ENCODE assay signal across 1 cellular context in the genomic region with DNA sequence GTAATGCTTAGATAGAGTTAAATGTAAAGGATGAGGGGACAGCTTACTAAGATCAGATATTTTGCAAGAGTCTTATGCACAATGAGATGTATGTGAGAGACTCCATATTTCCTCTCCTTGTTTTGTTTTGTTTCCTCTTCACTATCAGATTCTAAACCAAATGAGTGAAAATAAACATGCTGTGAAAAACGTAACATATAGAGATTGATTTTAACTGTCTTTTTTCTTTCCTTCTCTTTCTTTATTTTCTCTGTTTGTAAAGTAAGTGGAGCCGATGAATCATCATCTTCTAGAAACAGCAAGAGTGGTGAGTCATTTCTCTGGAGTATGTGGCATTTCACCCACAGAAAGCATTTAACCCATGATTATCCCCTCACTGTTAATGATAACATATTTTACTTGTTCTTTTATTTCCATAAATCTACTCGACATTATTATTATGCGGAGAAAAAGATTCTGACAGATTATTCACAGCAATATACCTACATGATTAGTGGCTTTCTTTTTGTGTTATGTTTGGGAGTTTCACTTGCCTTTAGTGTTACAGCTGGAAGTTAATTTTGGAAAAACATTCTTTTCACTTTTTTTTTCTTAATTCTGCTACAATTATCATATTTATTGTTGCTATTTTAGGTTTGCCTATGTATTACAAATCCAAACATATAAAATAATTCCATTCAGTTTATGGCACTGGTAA.
TF ChIP-seq lines count a peak whose summit lies in the region.

No MANE protein-coding gene starts in this region.

TF ChIP-seq in HEK293, 187 proteins besides CTCF, POLR2A, EP300 and RAD21 (continued from another document):
- TF ChIP-seq, protein P1, sequence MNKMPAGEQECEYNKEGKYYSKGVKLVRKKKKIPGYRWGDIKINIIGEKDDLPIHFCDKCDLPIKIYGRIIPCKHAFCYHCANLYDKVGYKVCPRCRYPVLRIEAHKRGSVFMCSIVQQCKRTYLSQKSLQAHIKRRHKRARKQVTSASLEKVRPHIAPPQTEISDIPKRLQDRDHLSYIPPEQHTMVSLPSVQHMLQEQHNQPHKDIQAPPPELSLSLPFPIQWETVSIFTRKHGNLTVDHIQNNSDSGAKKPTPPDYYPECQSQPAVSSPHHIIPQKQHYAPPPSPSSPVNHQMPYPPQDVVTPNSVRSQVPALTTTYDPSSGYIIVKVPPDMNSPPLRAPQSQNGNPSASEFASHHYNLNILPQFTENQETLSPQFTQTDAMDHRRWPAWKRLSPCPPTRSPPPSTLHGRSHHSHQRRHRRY (tag by site-specific recombination; IDR thresholded peaks at IDR 0.05): no peak
- TF ChIP-seq ZNF664 (tag by site-specific recombination; IDR thresholded peaks at IDR 0.05) (no peak), ZNF416 (tag by site-specific recombination; IDR thresholded peaks at IDR 0.05) (no peak), ZNF391 (tag by site-specific recombination; IDR thresholded peaks at IDR 0.05; ENCODE audit: borderline replicate concordance, low read depth) (no peak), GLIS1 (tag by site-specific recombination; IDR thresholded peaks at IDR 0.05) (0 out of 2 replicates have a peak, but pooled peaks have one; percentile 10), ATF2 (tag by site-specific recombination; IDR thresholded peaks at IDR 0.05; ENCODE audit: low read depth) (no peak), INSM2 (tag by site-specific recombination; IDR thresholded peaks at IDR 0.05) (0 out of 2 replicates have a peak, but pooled peaks have one; percentile 43), SP7 (tag by site-specific recombination; IDR thresholded peaks at IDR 0.05) (peak; percentile 97), ZNF114 (tag by site-specific recombination; IDR thresholded peaks at IDR 0.05) (no peak), KLF10 (tag by site-specific recombination; IDR thresholded peaks at IDR 0.05) (0 out of 2 replicates have a peak, but pooled peaks have one; percentile 47), ZSCAN23 (tag by site-specific recombination; IDR thresholded peaks at IDR 0.05) (no peak), ZNF548 (tag by site-specific recombination; IDR thresholded peaks at IDR 0.05) (no peak), ZNF549 (tag by site-specific recombination; IDR thresholded peaks at IDR 0.05) (no peak), ZNF19 (tag by site-specific recombination; IDR thresholded peaks at IDR 0.05; ENCODE audit: low read depth) (no peak), ZBTB6 (tag by site-specific recombination; IDR thresholded peaks at IDR 0.05) (peak; percentile 43; the same call in 1 of the 2 replicates), HOXA7 (CRISPR knock-in tag; IDR thresholded peaks at IDR 0.05; ENCODE audit: borderline replicate concordance) (no peak), SCRT2 (tag by site-specific recombination; IDR thresholded peaks at IDR 0.05) (no peak), BCL11A (tag by site-specific recombination; IDR thresholded peaks at IDR 0.05; ENCODE audit: low read depth) (no peak), ZFHX2 (tag by site-specific recombination; conservative IDR thresholded peaks at IDR 0.05) (no peak; the same call in 1 of the 2 replicates), ZNF2 (tag by site-specific recombination; IDR thresholded peaks at IDR 0.05) (no peak), KLF7 (tag by site-specific recombination; IDR thresholded peaks at IDR 0.05; ENCODE audit: borderline replicate concordance) (no peak), AEBP2 (tag by site-specific recombination; IDR thresholded peaks at IDR 0.05; ENCODE audit: borderline replicate concordance) (no peak), SCRT1 (tag by site-specific recombination; IDR thresholded peaks at IDR 0.05; ENCODE audit: borderline replicate concordance) (no peak), ZSCAN4 (tag by site-specific recombination; IDR thresholded peaks at IDR 0.05) (no peak), FEZF1 (tag by site-specific recombination; IDR thresholded peaks at IDR 0.05) (peak; percentile 78), ZNF394 (tag by site-specific recombination; IDR thresholded peaks at IDR 0.05; ENCODE audit: borderline replicate concordance) (0 out of 2 replicates have a peak, but pooled peaks have one; percentile 19), HOXD13 (CRISPR knock-in tag; IDR thresholded peaks at IDR 0.05; ENCODE audit: borderline replicate concordance) (no peak), ZEB2 (tag by site-specific recombination; IDR thresholded peaks at IDR 0.05) (peak; percentile 74; the same call in 1 of the 2 replicates), ZNF366 (tag by site-specific recombination; conservative IDR thresholded peaks at IDR 0.05) (peak; percentile 88), ZNF791 (tag by site-specific recombination; IDR thresholded peaks at IDR 0.05) (no peak), ZNF404 (tag by site-specific recombination; IDR thresholded peaks at IDR 0.05) (no peak), ZNF529 (tag by site-specific recombination; IDR thresholded peaks at IDR 0.05; ENCODE audit: insufficient replicate concordance) (no peak), GLI2 (tag by site-specific recombination; IDR thresholded peaks at IDR 0.05; ENCODE audit: borderline replicate concordance, low read depth) (0 out of 2 replicates have a peak, but pooled peaks have one; percentile 47), KLF8 (tag by site-specific recombination; IDR thresholded peaks at IDR 0.05) (0 out of 2 replicates have a peak, but pooled peaks have one; percentile 23)
- TF ChIP-seq, protein P2, sequence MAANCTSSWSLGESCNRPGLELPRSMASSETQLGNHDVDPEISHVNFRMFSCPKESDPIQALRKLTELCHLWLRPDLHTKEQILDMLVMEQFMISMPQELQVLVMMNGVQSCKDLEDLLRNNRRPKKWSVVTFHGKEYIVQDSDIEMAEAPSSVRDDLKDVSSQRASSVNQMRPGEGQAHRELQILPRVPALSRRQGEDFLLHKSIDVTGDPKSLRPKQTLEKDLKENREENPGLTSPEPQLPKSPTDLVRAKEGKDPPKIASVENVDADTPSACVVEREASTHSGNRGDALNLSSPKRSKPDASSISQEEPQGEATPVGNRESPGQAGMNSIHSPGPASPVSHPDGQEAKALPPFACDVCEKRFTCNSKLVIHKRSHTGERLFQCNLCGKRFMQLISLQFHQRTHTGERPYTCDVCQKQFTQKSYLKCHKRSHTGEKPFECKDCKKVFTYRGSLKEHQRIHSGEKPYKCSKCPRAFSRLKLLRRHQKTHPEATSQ (tag by site-specific recombination; IDR thresholded peaks at IDR 0.05): no peak
- TF ChIP-seq, protein P3, sequence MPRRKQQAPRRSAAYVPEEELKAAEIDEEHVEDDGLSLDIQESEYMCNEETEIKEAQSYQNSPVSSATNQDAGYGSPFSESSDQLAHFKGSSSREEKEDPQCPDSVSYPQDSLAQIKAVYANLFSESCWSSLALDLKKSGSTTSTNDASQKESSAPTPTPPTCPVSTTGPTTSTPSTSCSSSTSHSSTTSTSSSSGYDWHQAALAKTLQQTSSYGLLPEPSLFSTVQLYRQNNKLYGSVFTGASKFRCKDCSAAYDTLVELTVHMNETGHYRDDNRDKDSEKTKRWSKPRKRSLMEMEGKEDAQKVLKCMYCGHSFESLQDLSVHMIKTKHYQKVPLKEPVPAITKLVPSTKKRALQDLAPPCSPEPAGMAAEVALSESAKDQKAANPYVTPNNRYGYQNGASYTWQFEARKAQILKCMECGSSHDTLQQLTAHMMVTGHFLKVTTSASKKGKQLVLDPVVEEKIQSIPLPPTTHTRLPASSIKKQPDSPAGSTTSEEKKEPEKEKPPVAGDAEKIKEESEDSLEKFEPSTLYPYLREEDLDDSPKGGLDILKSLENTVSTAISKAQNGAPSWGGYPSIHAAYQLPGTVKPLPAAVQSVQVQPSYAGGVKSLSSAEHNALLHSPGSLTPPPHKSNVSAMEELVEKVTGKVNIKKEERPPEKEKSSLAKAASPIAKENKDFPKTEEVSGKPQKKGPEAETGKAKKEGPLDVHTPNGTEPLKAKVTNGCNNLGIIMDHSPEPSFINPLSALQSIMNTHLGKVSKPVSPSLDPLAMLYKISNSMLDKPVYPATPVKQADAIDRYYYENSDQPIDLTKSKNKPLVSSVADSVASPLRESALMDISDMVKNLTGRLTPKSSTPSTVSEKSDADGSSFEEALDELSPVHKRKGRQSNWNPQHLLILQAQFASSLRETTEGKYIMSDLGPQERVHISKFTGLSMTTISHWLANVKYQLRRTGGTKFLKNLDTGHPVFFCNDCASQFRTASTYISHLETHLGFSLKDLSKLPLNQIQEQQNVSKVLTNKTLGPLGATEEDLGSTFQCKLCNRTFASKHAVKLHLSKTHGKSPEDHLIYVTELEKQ (tag by site-specific recombination; IDR thresholded peaks at IDR 0.05; ENCODE audit: borderline replicate concordance): no peak
- TF ChIP-seq, protein P4, sequence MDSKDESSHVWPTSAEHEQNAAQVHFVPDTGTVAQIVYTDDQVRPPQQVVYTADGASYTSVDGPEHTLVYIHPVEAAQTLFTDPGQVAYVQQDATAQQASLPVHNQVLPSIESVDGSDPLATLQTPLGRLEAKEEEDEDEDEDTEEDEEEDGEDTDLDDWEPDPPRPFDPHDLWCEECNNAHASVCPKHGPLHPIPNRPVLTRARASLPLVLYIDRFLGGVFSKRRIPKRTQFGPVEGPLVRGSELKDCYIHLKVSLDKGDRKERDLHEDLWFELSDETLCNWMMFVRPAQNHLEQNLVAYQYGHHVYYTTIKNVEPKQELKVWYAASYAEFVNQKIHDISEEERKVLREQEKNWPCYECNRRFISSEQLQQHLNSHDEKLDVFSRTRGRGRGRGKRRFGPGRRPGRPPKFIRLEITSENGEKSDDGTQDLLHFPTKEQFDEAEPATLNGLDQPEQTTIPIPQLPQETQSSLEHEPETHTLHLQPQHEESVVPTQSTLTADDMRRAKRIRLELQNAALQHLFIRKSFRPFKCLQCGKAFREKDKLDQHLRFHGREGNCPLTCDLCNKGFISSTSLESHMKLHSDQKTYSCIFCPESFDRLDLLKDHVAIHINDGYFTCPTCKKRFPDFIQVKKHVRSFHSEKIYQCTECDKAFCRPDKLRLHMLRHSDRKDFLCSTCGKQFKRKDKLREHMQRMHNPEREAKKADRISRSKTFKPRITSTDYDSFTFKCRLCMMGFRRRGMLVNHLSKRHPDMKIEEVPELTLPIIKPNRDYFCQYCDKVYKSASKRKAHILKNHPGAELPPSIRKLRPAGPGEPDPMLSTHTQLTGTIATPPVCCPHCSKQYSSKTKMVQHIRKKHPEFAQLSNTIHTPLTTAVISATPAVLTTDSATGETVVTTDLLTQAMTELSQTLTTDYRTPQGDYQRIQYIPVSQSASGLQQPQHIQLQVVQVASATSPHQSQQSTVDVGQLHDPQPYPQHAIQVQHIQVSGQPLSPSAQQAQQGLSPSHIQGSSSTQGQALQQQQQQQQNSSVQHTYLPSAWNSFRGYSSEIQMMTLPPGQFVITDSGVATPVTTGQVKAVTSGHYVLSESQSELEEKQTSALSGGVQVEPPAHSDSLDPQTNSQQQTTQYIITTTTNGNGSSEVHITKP (tag by site-specific recombination; IDR thresholded peaks at IDR 0.05): no peak
